In genomic region chr2:72147971-72148369, GRCh38 we compare ENCODE assay signal across 8 cellular contexts. TPM values are rescaled to one million over a fixed set of nuclear protein-coding genes. Genes with fewer than 3 reads are reported as not detected.
A peak's percentile ranks its signal among the peaks of the same experiment; 100 is the strongest.
DNase-seq lines count a peak whose midpoint lies in the region; ATAC-seq and TF ChIP-seq lines count a peak whose summit lies in the region.

No MANE protein-coding gene starts in this region.

- no peak overlapping the region for H3K4me2 ChIP-seq in Karpas-422 (ENCODE audit: low read depth, low read length, poor library complexity, severe bottlenecking)

- H3K36me3 Mint-ChIP-seq in Caco-2 (ENCODE audit: insufficient read depth, unreplicated experiment) = no peaks in the 10 kb centered on the region

- no peaks in the 10 kb centered on the region for H3K9me2 ChIP-seq in Karpas-422 (replicated peaks; ENCODE audit: insufficient read depth, low read length)

- no peak overlapping the region for H3K27ac Mint-ChIP-seq in Caco-2 (ENCODE audit: unreplicated experiment)

- H3K9me3 ChIP-seq in Caco-2 (peaks cover 6% of the 10 kb centered on the region), Panc1 (ENCODE audit: control insufficient read depth, insufficient read depth, low read depth, low read length) (no peaks in the 10 kb centered on the region), esophagus squamous epithelium (no peaks in the 10 kb centered on the region), psoas muscle (no peaks in the 10 kb centered on the region), Karpas-422 (ENCODE audit: low read length) (peaks cover 14% of the 10 kb centered on the region; the same call in 1 of the 2 replicates)

- peaks cover 28% of the 10 kb centered on the region for H3K27me3 Mint-ChIP-seq in Caco-2 (ENCODE audit: insufficient read depth, unreplicated experiment)

- no peak overlapping the region for H3K9ac ChIP-seq in Karpas-422 (ENCODE audit: low read length)

- no TSS peak for BruUV-seq in Caco-2 (replicated peaks; lab: Mats Ljungman, UMichigan)
- BruUV-seq in Panc1 (replicated peaks; lab: Mats Ljungman, UMichigan) = no TSS peak

- TF ChIP-seq CTCF in Caco-2 (IDR thresholded peaks at IDR 0.05; ENCODE audit: insufficient read depth in 1 of 2, low read depth in 1 of 2, low read length in 1 of 2, severe bottlenecking in 1 of 2, unreplicated experiment in 1 of 2) (no peak), Panc1 (IDR thresholded peaks at IDR 0.05) (no peak), esophagus squamous epithelium (IDR thresholded peaks at IDR 0.05) (no peak), psoas muscle (IDR thresholded peaks at IDR 0.05) (no peak)

- DNase-seq in Caco-2 (no peak), Panc1 (ENCODE audit: low read depth, low spot score) (no peak), esophagus squamous epithelium (lab: John Stamatoyannopoulos, UW) (no peak), psoas muscle (no peak), Karpas-422 (no peak), NCI-H2107 treated with DMSO at 0.1 percent for 48 hours (lab: John Stamatoyannopoulos, UW; ENCODE audit: unreplicated experiment) (no peak)

- H3K79me2 ChIP-seq in Karpas-422 (ENCODE audit: low read length) = no peaks in the 10 kb centered on the region

- no peak overlapping the region for H3K4me3 ChIP-seq in Caco-2 (ENCODE audit: low read depth, low read length)
- H3K4me3 ChIP-seq in Panc1 (ENCODE audit: low read depth in 2 of 2, low read length in 2 of 2) = peak overlapping the region; percentile 21 to 58
- peak overlapping the region; percentile 23 to 64 (median 45) for H3K4me3 ChIP-seq in esophagus squamous epithelium
- H3K4me3 ChIP-seq in psoas muscle = peak overlapping the region; percentile 73
- H3K4me3 ChIP-seq in Karpas-422 (ENCODE audit: low read length) = no peak overlapping the region

- no peaks in the 10 kb centered on the region for H4K20me1 ChIP-seq in Karpas-422 (ENCODE audit: insufficient read depth, low read depth, low read length)

- in situ Hi-C loops in Panc1 (cut with HindIII; ENCODE audit: low pct_unique_long_range_greater_than_20kb, low sequenced_read_pairs) = no loop called here

- H2AFZ ChIP-seq in Karpas-422 (ENCODE audit: low read length) = no peak overlapping the region

- no peaks in the 10 kb centered on the region for H3K9me3 Mint-ChIP-seq in Caco-2 (ENCODE audit: unreplicated experiment)

- H3K4me1 Mint-ChIP-seq in Caco-2 (ENCODE audit: low read depth, unreplicated experiment) = peaks cover 8% of the 10 kb centered on the region

- H3K36me3 ChIP-seq in Caco-2 (ENCODE audit: control insufficient read depth, insufficient read depth, low read length) (no peaks in the 10 kb centered on the region), Panc1 (ENCODE audit: control insufficient read depth, insufficient read depth, low read length) (no peaks in the 10 kb centered on the region; the same call in 1 of the 2 replicates), esophagus squamous epithelium (no peaks in the 10 kb centered on the region), psoas muscle (ENCODE audit: insufficient read depth in 1 of 2, low read depth in 1 of 2) (no peaks in the 10 kb centered on the region), Karpas-422 (ENCODE audit: insufficient read depth, low read length) (no peaks in the 10 kb centered on the region)

- intact Hi-C loops in Caco-2 (cut with micrococcal nuclease; ENCODE audit: unreplicated experiment) = no loop called here
- intact Hi-C loops in Panc1 (cut with micrococcal nuclease; ENCODE audit: unreplicated experiment) = no loop called here
- intact Hi-C loops in esophagus squamous epithelium (cut with DNase I) = loop anchor here (5.0 to 10.0 kb wide), 2 partner anchors 341 to 543 kb away; no protein-coding TSS in a partner anchor
- intact Hi-C loops in psoas muscle (cut with DNase I) = no loop called here

- no peak overlapping the region for H3K27ac ChIP-seq in Panc1 (ENCODE audit: low read length)
- H3K27ac ChIP-seq in esophagus squamous epithelium = peak overlapping the region in 2 of 4 donors; percentile 48 to 52
- H3K27ac ChIP-seq in psoas muscle = no peak overlapping the region
- H3K27ac ChIP-seq in Karpas-422 (ENCODE audit: low read length) = no peak overlapping the region

- ATAC-seq in Panc1 = no peak
- no peak for ATAC-seq in psoas muscle
- ATAC-seq in HG03565 (IDR thresholded peaks at IDR 0.05; ENCODE audit: unreplicated experiment) = no peak
- ATAC-seq in GM19035 (IDR thresholded peaks at IDR 0.05; ENCODE audit: unreplicated experiment) = no peak

- no peak for TF ChIP-seq POLR2A in esophagus squamous epithelium (IDR thresholded peaks at IDR 0.05)

- CTCF ChIA-PET in Caco-2 (lab: Charles Lee) (interaction anchor here (1.8 to 5.0 kb wide), 2 partner anchors 224 to 227 kb away, joined by 3 to 82 read pairs; no protein-coding TSS in a partner anchor), Panc1 (lab: Charles Lee) (interaction anchor here (0.7 kb wide), 1 partner anchor 620 kb away, joined by 3 read pairs; no protein-coding TSS in a partner anchor)

- H3K4me1 ChIP-seq in Caco-2 = peaks cover 44% of the 10 kb centered on the region
- peaks cover 22% of the 10 kb centered on the region for H3K4me1 ChIP-seq in Panc1 (ENCODE audit: control insufficient read depth, insufficient read depth, low read length)
- H3K4me1 ChIP-seq in esophagus squamous epithelium = peaks cover 44 to 73% (median 63%) of the 10 kb centered on the region in 3 donors
- peaks cover 55% of the 10 kb centered on the region for H3K4me1 ChIP-seq in psoas muscle
- no peaks in the 10 kb centered on the region for H3K4me1 ChIP-seq in Karpas-422 (ENCODE audit: low read length)

- POLR2A ChIA-PET in Caco-2 (lab: Charles Lee) (no interaction called here), Panc1 (lab: Charles Lee) (interaction anchor here (0.7 kb wide), 1 partner anchor 11 kb away, joined by 3 read pairs; no protein-coding TSS in a partner anchor)

- peak overlapping the region; percentile 65 for H3K4me3 Mint-ChIP-seq in Caco-2 (ENCODE audit: unreplicated experiment)

- peaks cover 16% of the 10 kb centered on the region for H3K27me3 ChIP-seq in Caco-2 (replicated peaks; ENCODE audit: control insufficient read depth, insufficient read depth, low read length)
- peaks cover 11% of the 10 kb centered on the region for H3K27me3 ChIP-seq in Panc1 (ENCODE audit: control insufficient read depth, insufficient read depth, low read length)
- H3K27me3 ChIP-seq in esophagus squamous epithelium = peaks cover 4 to 89% (median 19%) of the 10 kb centered on the region in 4 donors
- peaks cover 0 to 57% (median 22%) of the 10 kb centered on the region in 3 donors for H3K27me3 ChIP-seq in psoas muscle (ENCODE audit: insufficient read depth in 3 of 3, low read length in 2 of 3)
- no peaks in the 10 kb centered on the region for H3K27me3 ChIP-seq in Karpas-422 (ENCODE audit: low read length)

- 3 to 4% methylated on average over 12 of the region's 12 CpGs for WGBS in esophagus squamous epithelium, 2 donors
- 2 to 3% (median 2%) methylated on average over 12 of the region's 12 CpGs for WGBS in psoas muscle, 3 donors

RNA-seq across cellular contexts. Expression of gene CYP26B1, which starts 0.3 kb away (rescaled TPM):
- total RNA-seq in Caco-2 (2022) = 1.7 and 2.8 TPM in 2 replicates
- total RNA-seq in Panc1 (2021; ENCODE audit: unreplicated experiment) = 12.3 TPM
- 6.8 TPM for polyA plus RNA-seq in Panc1 (2012; ENCODE audit: insufficient read length)
- total RNA-seq in esophagus squamous epithelium = 1 to 10 TPM in 3 of 4 donors, under 1 TPM in 1; 0.62 to 6.7 (median 1.3) TPM
- total RNA-seq in psoas muscle = 1 to 10 TPM; 1.3 to 4.5 (median 2.7) TPM
- polyA plus RNA-seq in psoas muscle = 1 to 10 TPM in 1 of 3 donors, under 1 TPM in 2; 0.39 to 1.2 (median 0.87) TPM
- not detected in 2 replicates for total RNA-seq in Karpas-422 (2014; rRNA removed; shearing (Covaris generic); ENCODE audit: low replicate concordance)

Comparison
In these comparisons a context has a peak if more than half of its experiments do, and no peak if none do; other contexts are left out.
1. H3K4me3 ChIP-seq: peak in Panc1 (2 of 2), esophagus squamous epithelium (4 of 4) and psoas muscle (single experiment); none in Caco-2 (single experiment) and Karpas-422 (single experiment).